Comparison of ENCODE assay signal across 12 cellular contexts in the genomic region with DNA sequence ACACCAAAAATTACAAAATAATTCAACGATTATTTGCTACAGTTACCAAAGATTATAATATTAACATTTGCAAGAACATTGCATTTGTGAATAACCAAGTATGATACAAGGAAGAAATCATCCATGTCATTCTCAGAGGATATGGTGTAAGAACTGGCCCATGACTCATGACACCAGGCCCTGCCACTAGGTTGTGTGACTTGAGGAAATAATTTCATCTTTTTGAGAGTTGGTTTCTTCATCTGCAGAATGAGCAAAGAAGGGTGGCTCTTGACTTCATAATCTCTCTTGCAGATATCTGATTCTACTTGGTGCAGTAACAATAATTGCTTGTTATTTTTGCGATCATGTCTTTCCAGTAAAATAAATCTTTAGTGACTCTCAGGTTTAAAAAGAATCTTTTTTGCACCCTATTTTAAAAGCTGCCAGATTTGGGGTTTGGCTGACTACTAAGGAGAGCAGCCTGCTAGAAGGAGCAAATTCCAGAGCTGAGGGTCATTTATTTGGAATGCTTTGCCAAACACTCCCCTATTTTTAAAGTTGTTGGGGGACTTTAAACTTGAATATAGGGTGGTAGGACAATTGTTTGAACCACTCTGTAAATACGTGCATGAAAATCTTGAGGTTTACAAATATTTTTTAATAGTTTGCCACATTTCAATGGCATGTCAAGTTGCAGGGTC. TPM values are rescaled to one million over a fixed set of nuclear protein-coding genes. Genes with fewer than 3 reads are reported as not detected.
DNase-seq lines count a peak whose midpoint lies in the region; ATAC-seq, FAIRE-seq and TF ChIP-seq lines count a peak whose summit lies in the region.
"Had no signal": no experiment of that assay in that cellular context is flagged by ENCODE, and none has a peak within 500 bp of the region (broad histone marks: within the 10 kb centered on the region; RNA-seq: fewer than 3 reads in every experiment).

No MANE protein-coding gene starts in this region.

- no peak overlapping the region for H2AFZ ChIP-seq in K562 (ENCODE audit: low read depth, low read length)

- no peak for ATAC-seq in K562

- no peaks in the 10 kb centered on the region for H3K36me3 ChIP-seq in K562 (ENCODE audit: control insufficient read depth, insufficient read depth, low read length)
- peaks cover 5% of the 10 kb centered on the region for H3K36me3 ChIP-seq in mesodermal cell (ENCODE audit: control insufficient read depth, insufficient read depth, low read length)
- H3K36me3 ChIP-seq: heart right ventricle, Peyer's patch had no signal

- no peaks in the 10 kb centered on the region for H3K27me3 Mint-ChIP-seq in CD14-positive monocyte (ENCODE audit: low read depth in 3 of 3)

- FAIRE-seq in K562 (lab: Jason Lieb, UNC), result no peak

- in situ Hi-C loops in K562 (cut with MboI), result no loop called here

- H3K9ac ChIP-seq in K562 (ENCODE audit: insufficient read depth in 1 of 2, low read depth in 2 of 2, low read length in 2 of 2), result no peak overlapping the region

- H3K9me3 ChIP-seq in K562 (replicated peaks; ENCODE audit: control insufficient read depth, insufficient read depth, low read depth, low read length) (no peaks in the 10 kb centered on the region), mesodermal cell (ENCODE audit: control insufficient read depth, low read length) (no peaks in the 10 kb centered on the region)
- H3K9me3 ChIP-seq: heart right ventricle, Peyer's patch had no signal

- no peak for TF ChIP-seq CTCF in CD14-positive monocyte (IDR thresholded peaks at IDR 0.05)
- no peak for TF ChIP-seq CTCF in K562 (IDR thresholded peaks at IDR 0.05 in 2 of 3, conservative IDR thresholded peaks at IDR 0.05 in 1 of 3; ENCODE audit: insufficient read depth in 2 of 3, low read depth in 1 of 3, low read length in 3 of 3)

- CTCF ChIA-PET in K562 (lab: Yijun Ruan, JAX; ENCODE audit: low intra/inter-chr PET ratio), result no interaction called here

- no peak for TF ChIP-seq EP300 in K562 (IDR thresholded peaks at IDR 0.05; ENCODE audit: low read length)

- WGBS in K562 (ENCODE audit: insufficient coverage, low coverage, missing lambda C conversion rate), result 6% methylated on average over 3 of the region's 3 CpGs
- WGBS in mesodermal cell (ENCODE audit: insufficient coverage in 2 of 2), 2 experiments, result no CpG with 5 or more reads among the region's 3 CpGs

- H4K20me1 ChIP-seq in K562 (replicated peaks; ENCODE audit: control insufficient read depth, insufficient read depth, low read length), result no peaks in the 10 kb centered on the region

- no peaks in the 10 kb centered on the region for H3K79me2 ChIP-seq in K562 (ENCODE audit: control insufficient read depth, insufficient read depth, low read length)

- H3K36me3 Mint-ChIP-seq in CD14-positive monocyte, result peaks cover 0 to 3% of the 10 kb centered on the region in 2 donors

- H3K4me3 Mint-ChIP-seq in CD14-positive monocyte, result no peak overlapping the region
- H3K4me3 Mint-ChIP-seq: neural crest cell had no signal

- H3K27me3 ChIP-seq in K562 (ENCODE audit: control insufficient read depth in 2 of 2, insufficient read depth in 2 of 2, low read length in 2 of 2), result no peaks in the 10 kb centered on the region
- H3K27me3 ChIP-seq: heart right ventricle, Peyer's patch had no signal

- intact Hi-C loops in CD14-positive monocyte (cut with micrococcal nuclease) (no loop called here), K562 (cut with micrococcal nuclease) (no loop called here)

- H3K4me1 ChIP-seq in K562 (replicated peaks in 1 of 2; ENCODE audit: control insufficient read depth in 2 of 2, insufficient read depth in 2 of 2, low read length in 2 of 2), result no peaks in the 10 kb centered on the region
- H3K4me1 ChIP-seq in mesodermal cell (ENCODE audit: control insufficient read depth, insufficient read depth, low read length, poor library complexity, severe bottlenecking), result peaks cover 24% of the 10 kb centered on the region

- TF ChIP-seq RAD21 in K562 (CRISPR knock-in tag; conservative IDR thresholded peaks at IDR 0.05 in 1 of 2, IDR thresholded peaks at IDR 0.05 in 1 of 2), result no peak

- H3K27ac ChIP-seq in K562 (ENCODE audit: extremely low read depth, low read depth, low read length) (no peak overlapping the region), mesodermal cell (ENCODE audit: low read depth, low read length, severe bottlenecking) (peak overlapping the region; percentile 58)

- H3K4me2 ChIP-seq in K562 (ENCODE audit: insufficient read depth, low read length), result no peak overlapping the region

- no peaks in the 10 kb centered on the region for H3K9me1 ChIP-seq in K562 (ENCODE audit: control insufficient read depth, insufficient read depth, low read length)

- no peak overlapping the region for H3K4me3 ChIP-seq in K562
- no peak overlapping the region for H3K4me3 ChIP-seq in mesodermal cell (ENCODE audit: extremely low read depth, insufficient read depth, low read length, poor library complexity, severe bottlenecking)
- H3K4me3 ChIP-seq: heart right ventricle, Peyer's patch had no signal

- POLR2A ChIA-PET in K562 (lab: Yijun Ruan, JAX), result no interaction called here

- H3K27ac Mint-ChIP-seq in CD14-positive monocyte, result peak overlapping the region; percentile 94 to 99 (median 98)

- DNase-seq in CD14-positive monocyte (ENCODE audit: low spot score), result peak; percentile 83
- peak; percentile 33 for DNase-seq in LoVo (ENCODE audit: low spot score)
- DNase-seq in K562 (ENCODE audit: extremely low read depth in 1 of 4, low spot score in 3 of 4), result no peak
- no peak for DNase-seq in nucleus accumbens (lab: John Stamatoyannopoulos, UW)
- no peak for DNase-seq in NCI-H510A (lab: John Stamatoyannopoulos, UW)
- no peak for DNase-seq in RPMI8226
- no peak for DNase-seq in activated naive CD4-positive, alpha-beta T cell (lab: John Stamatoyannopoulos, UW)
- DNase-seq: heart right ventricle, Karpas-422, Peyer's patch had no signal

- BruUV-seq in K562 (replicated peaks; lab: Mats Ljungman, UMichigan), result no TSS peak

- H3K4me1 Mint-ChIP-seq in CD14-positive monocyte, result peaks cover 33% of the 10 kb centered on the region
- H3K4me1 Mint-ChIP-seq: neural crest cell had no signal

- peaks cover 0 to 1% (median 0%) of the 10 kb centered on the region in 7 donors for H3K9me3 Mint-ChIP-seq in CD14-positive monocyte
- H3K9me3 Mint-ChIP-seq: neural crest cell had no signal

- TF ChIP-seq POLR2A in K562 (conservative IDR thresholded peaks at IDR 0.05), result no peak

TF ChIP-seq in K562, 482 proteins besides CTCF, POLR2A, EP300 and RAD21 (continues in another document):
- TF ChIP-seq FOSL1 (tag; conservative IDR thresholded peaks at IDR 0.05), result 0 out of 2 replicates have a peak, but pooled peaks have one; percentile 17
- TF ChIP-seq CEBPG (CRISPR knock-in tag; IDR thresholded peaks at IDR 0.05), result no peak
- TF ChIP-seq CEBPG (tag; conservative IDR thresholded peaks at IDR 0.05 in 1 of 2, IDR thresholded peaks at IDR 0.05 in 1 of 2), result peak in 1 of 2 experiments; percentile 15; a peak in 1 of 4 replicates
- TF ChIP-seq ZNF583 (CRISPR knock-in tag; IDR thresholded peaks at IDR 0.05), result no peak

RNA-seq across cellular contexts. Expression of a gene that starts 23.5 kb away (rescaled TPM):
- polyA plus RNA-seq in CD14-positive monocyte, result under 1 TPM; 0.79 to 0.89 TPM
- not detected in 2 replicates for total RNA-seq in K562 (2011; cell fraction: chromatin; rRNA removed; ENCODE audit: low replicate concordance)
- not detected in 2 replicates for total RNA-seq in K562 (2011; cell fraction: nucleolus; rRNA removed)
- total RNA-seq in K562 (2011; cell fraction: nucleoplasm; rRNA removed), result not detected in 2 replicates
- total RNA-seq in K562 (2014; rRNA removed), result not detected in 2 replicates
- 0.04 TPM in 1 of 2 replicates, not detected in the other for total RNA-seq in K562 (2014; rRNA removed; fragmentation: Illumina TruSeq; extraction: Trizol)
- total RNA-seq in K562 (2015; rRNA removed; fragmentation: Illumina TruSeq; extraction: Trizol), result not detected in 2 replicates
- total RNA-seq in K562 (2021), result 0.11 and 0.22 TPM in 2 replicates
- 0.03 TPM in 1 of 2 replicates, not detected in the other for polyA plus RNA-seq in K562 (2011; rRNA removed)
- polyA plus RNA-seq in K562 (2011; cell fraction: cytosol; rRNA removed), result not detected in 2 replicates
- polyA plus RNA-seq in K562 (2011; cell fraction: nucleus; rRNA removed), result 0.07 TPM in 1 of 2 replicates, not detected in the other
- not detected in 2 replicates for polyA plus RNA-seq in K562 (2012)
- not detected in 2 replicates for polyA plus RNA-seq in K562 (2014; fragmentation: Illumina TruSeq; extraction: Trizol)
- not detected for polyA plus RNA-seq in K562 (2014; fragmentation: Nextera tagmentation; extraction: Ambion mirVana)
- not detected in 2 replicates for polyA plus RNA-seq in K562 (2014; rRNA removed)
- polyA minus RNA-seq in K562 (2011; rRNA and poly(A)+ RNA removed), result not detected in 2 replicates
- 0.09 TPM in 1 of 2 replicates, not detected in the other for polyA minus RNA-seq in K562 (2011; cell fraction: cytosol; rRNA and poly(A)+ RNA removed)
- not detected in 2 replicates for polyA minus RNA-seq in K562 (2011; cell fraction: nucleus; rRNA and poly(A)+ RNA removed)
- 146 TPM for polyA plus RNA-seq in mesodermal cell (2013, experiment 1 of 2)
- polyA plus RNA-seq in mesodermal cell (2013, experiment 2 of 2), result 144 TPM

RNA-seq across cellular contexts. Expression of a gene that starts 23.5 kb away (rescaled TPM):
- polyA plus RNA-seq in CD14-positive monocyte (1 to 10 TPM; 1.8 to 2.1 TPM), K562 (2011; rRNA removed) (13.5 and 14.6 TPM in 2 replicates), K562 (2014; fragmentation: Illumina TruSeq; extraction: Trizol) (9.3 TPM in 2 replicates), K562 (2014; fragmentation: Nextera tagmentation; extraction: Ambion mirVana) (1 to 10 TPM; 5.8 to 8.9 TPM), K562 (2014; rRNA removed) (8.3 and 10.7 TPM in 2 replicates)
- 9.5 and 12.0 TPM in 2 replicates for total RNA-seq in K562 (2011; cell fraction: chromatin; rRNA removed; ENCODE audit: low replicate concordance)
- total RNA-seq in K562 (2011; cell fraction: nucleolus; rRNA removed), result 16.2 TPM in 2 replicates
- total RNA-seq in K562 (2011; cell fraction: nucleoplasm; rRNA removed), result 12.4 and 14.2 TPM in 2 replicates
- total RNA-seq in K562 (2014; rRNA removed) (11.9 and 14.5 TPM in 2 replicates), K562 (2014; rRNA removed; fragmentation: Illumina TruSeq; extraction: Trizol) (9.5 and 9.8 TPM in 2 replicates), K562 (2015; rRNA removed; fragmentation: Illumina TruSeq; extraction: Trizol) (11.4 and 11.5 TPM in 2 replicates), K562 (2021) (9.6 and 11.3 TPM in 2 replicates)
- polyA plus RNA-seq in K562 (2011; cell fraction: cytosol; rRNA removed), result 11.2 and 11.5 TPM in 2 replicates
- 7.1 and 12.1 TPM in 2 replicates for polyA plus RNA-seq in K562 (2011; cell fraction: nucleus; rRNA removed)
- polyA plus RNA-seq in K562 (2012), result 7.6 and 7.7 TPM in 2 replicates
- polyA minus RNA-seq in K562 (2011; rRNA and poly(A)+ RNA removed), result 15.5 and 15.9 TPM in 2 replicates
- polyA minus RNA-seq in K562 (2011; cell fraction: cytosol; rRNA and poly(A)+ RNA removed), result 9.7 and 10.3 TPM in 2 replicates
- 13.2 and 28.7 TPM in 2 replicates for polyA minus RNA-seq in K562 (2011; cell fraction: nucleus; rRNA and poly(A)+ RNA removed)
- polyA plus RNA-seq in mesodermal cell (2013, experiment 1 of 2), result 39.8 TPM
- polyA plus RNA-seq in mesodermal cell (2013, experiment 2 of 2), result 29.9 TPM

Comparison
In these comparisons a context has a peak if more than half of its experiments do, and no peak if none do; other contexts are left out.
1. DNase-seq: peak in CD14-positive monocyte (single experiment) and LoVo (single experiment); none in K562 (0 of 4), nucleus accumbens (0 of 56), NCI-H510A (single experiment), RPMI8226 (single experiment) and activated naive CD4-positive, alpha-beta T cell (0 of 4).